ENCODE assay signal across 12 cellular contexts in the genomic region with DNA sequence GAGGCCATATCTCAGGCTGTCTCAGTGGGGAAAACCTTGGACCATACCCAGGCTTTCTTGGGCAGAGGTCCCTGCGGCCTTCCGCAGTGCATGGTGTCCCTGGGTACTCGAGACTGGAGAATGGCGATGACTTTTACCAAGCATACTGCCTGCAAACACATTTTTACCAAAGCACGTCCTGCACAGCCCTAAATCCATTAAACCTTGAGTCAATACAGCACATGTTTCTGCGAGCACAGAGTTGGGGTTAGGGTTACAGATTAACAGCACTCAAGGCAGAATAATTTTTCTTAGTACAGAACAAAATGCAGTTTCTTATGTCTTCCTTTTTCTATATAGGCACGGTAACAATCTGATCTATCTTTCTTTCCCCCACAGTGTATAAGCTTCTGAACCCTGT. TPM values are rescaled to one million over a fixed set of nuclear protein-coding genes. Genes with fewer than 3 reads are reported as not detected.
"Had no signal": no experiment of that assay in that cellular context is flagged by ENCODE, and none has a peak within 500 bp of the region (broad histone marks: within the 10 kb centered on the region; RNA-seq: fewer than 3 reads in every experiment).

No MANE protein-coding gene starts in this region.

RNA-seq across cellular contexts. Expression of gene SCYGR6, which starts 1.7 kb away (rescaled TPM):
- total RNA-seq: activated CD4-positive, alpha-beta memory T cell treated with anti-CD3 and anti-CD28 coated beads, Interleukin-2, amount 10 ng/mL, durations not matched to agents 7 days and 5 days; activated CD4-positive, alpha-beta T cell treated with anti-CD3 and anti-CD28 coated beads for 36 hours; activated CD4-positive, alpha-beta T cell treated with anti-CD3 and anti-CD28 coated beads, Interleukin-2, amount 10 ng/mL, durations not matched to agents 7 days and 5 days; activated CD8-positive, alpha-beta memory T cell treated with anti-CD3 and anti-CD28 coated beads, Interleukin-2, amount 10 ng/mL, durations not matched to agents 7 days and 5 days; activated CD8-positive, alpha-beta T cell treated with anti-CD3 and anti-CD28 coated beads, Interleukin-2, amount 10 ng/mL, durations not matched to agents 7 days and 5 days; activated naive CD8-positive, alpha-beta T cell treated with anti-CD3 and anti-CD28 coated beads, Interleukin-2, amount 10 ng/mL, durations not matched to agents 7 days and 5 days; activated T-helper 2 cell treated with anti-CD3 and anti-CD28 coated beads, Interferon-gamma antibody, Interleukin-2, Interleukin-4, amounts not matched to agents 10 μg/mL and 5 μg/mL and 100 μg/mL, durations not matched to agents 14 hours and 24 hours and 36 hours; ascending aorta; bronchial epithelial cell; cardiac muscle cell; WTC11 had no signal
- polyA plus RNA-seq: adipose tissue, cardiac muscle cell had no signal

RNA-seq across cellular contexts. Expression of gene SLC19A3, which starts 5.0 kb away (rescaled TPM):
- total RNA-seq: activated CD4-positive, alpha-beta memory T cell treated with anti-CD3 and anti-CD28 coated beads, Interleukin-2, amount 10 ng/mL, durations not matched to agents 7 days and 5 days; activated CD4-positive, alpha-beta T cell treated with anti-CD3 and anti-CD28 coated beads for 36 hours; activated CD4-positive, alpha-beta T cell treated with anti-CD3 and anti-CD28 coated beads, Interleukin-2, amount 10 ng/mL, durations not matched to agents 7 days and 5 days; activated CD8-positive, alpha-beta memory T cell treated with anti-CD3 and anti-CD28 coated beads, Interleukin-2, amount 10 ng/mL, durations not matched to agents 7 days and 5 days; activated CD8-positive, alpha-beta T cell treated with anti-CD3 and anti-CD28 coated beads, Interleukin-2, amount 10 ng/mL, durations not matched to agents 7 days and 5 days; activated naive CD8-positive, alpha-beta T cell treated with anti-CD3 and anti-CD28 coated beads, Interleukin-2, amount 10 ng/mL, durations not matched to agents 7 days and 5 days; activated T-helper 2 cell treated with anti-CD3 and anti-CD28 coated beads, Interferon-gamma antibody, Interleukin-2, Interleukin-4, amounts not matched to agents 10 μg/mL and 5 μg/mL and 100 μg/mL, durations not matched to agents 14 hours and 24 hours and 36 hours; bronchial epithelial cell had no signal

RNA-seq across cellular contexts. Expression of gene SCYGR7, which starts 5.3 kb away (rescaled TPM):
- total RNA-seq: activated CD4-positive, alpha-beta memory T cell treated with anti-CD3 and anti-CD28 coated beads, Interleukin-2, amount 10 ng/mL, durations not matched to agents 7 days and 5 days; activated CD4-positive, alpha-beta T cell treated with anti-CD3 and anti-CD28 coated beads for 36 hours; activated CD4-positive, alpha-beta T cell treated with anti-CD3 and anti-CD28 coated beads, Interleukin-2, amount 10 ng/mL, durations not matched to agents 7 days and 5 days; activated CD8-positive, alpha-beta memory T cell treated with anti-CD3 and anti-CD28 coated beads, Interleukin-2, amount 10 ng/mL, durations not matched to agents 7 days and 5 days; activated CD8-positive, alpha-beta T cell treated with anti-CD3 and anti-CD28 coated beads, Interleukin-2, amount 10 ng/mL, durations not matched to agents 7 days and 5 days; activated naive CD8-positive, alpha-beta T cell treated with anti-CD3 and anti-CD28 coated beads, Interleukin-2, amount 10 ng/mL, durations not matched to agents 7 days and 5 days; activated T-helper 2 cell treated with anti-CD3 and anti-CD28 coated beads, Interferon-gamma antibody, Interleukin-2, Interleukin-4, amounts not matched to agents 10 μg/mL and 5 μg/mL and 100 μg/mL, durations not matched to agents 14 hours and 24 hours and 36 hours; ascending aorta; bronchial epithelial cell; cardiac muscle cell; WTC11 had no signal
- polyA plus RNA-seq: adipose tissue, cardiac muscle cell had no signal

RNA-seq across cellular contexts. Expression of gene SCYGR8, which starts 22.9 kb away (rescaled TPM):
- total RNA-seq: activated CD4-positive, alpha-beta memory T cell treated with anti-CD3 and anti-CD28 coated beads, Interleukin-2, amount 10 ng/mL, durations not matched to agents 7 days and 5 days; activated CD4-positive, alpha-beta T cell treated with anti-CD3 and anti-CD28 coated beads for 36 hours; activated CD4-positive, alpha-beta T cell treated with anti-CD3 and anti-CD28 coated beads, Interleukin-2, amount 10 ng/mL, durations not matched to agents 7 days and 5 days; activated CD8-positive, alpha-beta memory T cell treated with anti-CD3 and anti-CD28 coated beads, Interleukin-2, amount 10 ng/mL, durations not matched to agents 7 days and 5 days; activated CD8-positive, alpha-beta T cell treated with anti-CD3 and anti-CD28 coated beads, Interleukin-2, amount 10 ng/mL, durations not matched to agents 7 days and 5 days; activated naive CD8-positive, alpha-beta T cell treated with anti-CD3 and anti-CD28 coated beads, Interleukin-2, amount 10 ng/mL, durations not matched to agents 7 days and 5 days; activated T-helper 2 cell treated with anti-CD3 and anti-CD28 coated beads, Interferon-gamma antibody, Interleukin-2, Interleukin-4, amounts not matched to agents 10 μg/mL and 5 μg/mL and 100 μg/mL, durations not matched to agents 14 hours and 24 hours and 36 hours; ascending aorta; bronchial epithelial cell; cardiac muscle cell; WTC11 had no signal
- polyA plus RNA-seq: adipose tissue, cardiac muscle cell had no signal

RNA-seq across cellular contexts. Expression of gene SCYGR5, which starts 56.2 kb away (rescaled TPM):
- total RNA-seq: activated CD4-positive, alpha-beta memory T cell treated with anti-CD3 and anti-CD28 coated beads, Interleukin-2, amount 10 ng/mL, durations not matched to agents 7 days and 5 days; activated CD4-positive, alpha-beta T cell treated with anti-CD3 and anti-CD28 coated beads for 36 hours; activated CD4-positive, alpha-beta T cell treated with anti-CD3 and anti-CD28 coated beads, Interleukin-2, amount 10 ng/mL, durations not matched to agents 7 days and 5 days; activated CD8-positive, alpha-beta memory T cell treated with anti-CD3 and anti-CD28 coated beads, Interleukin-2, amount 10 ng/mL, durations not matched to agents 7 days and 5 days; activated CD8-positive, alpha-beta T cell treated with anti-CD3 and anti-CD28 coated beads, Interleukin-2, amount 10 ng/mL, durations not matched to agents 7 days and 5 days; activated naive CD8-positive, alpha-beta T cell treated with anti-CD3 and anti-CD28 coated beads, Interleukin-2, amount 10 ng/mL, durations not matched to agents 7 days and 5 days; activated T-helper 2 cell treated with anti-CD3 and anti-CD28 coated beads, Interferon-gamma antibody, Interleukin-2, Interleukin-4, amounts not matched to agents 10 μg/mL and 5 μg/mL and 100 μg/mL, durations not matched to agents 14 hours and 24 hours and 36 hours; ascending aorta; bronchial epithelial cell; cardiac muscle cell; WTC11 had no signal
- polyA plus RNA-seq: adipose tissue, cardiac muscle cell had no signal
